In the genomic region with DNA sequence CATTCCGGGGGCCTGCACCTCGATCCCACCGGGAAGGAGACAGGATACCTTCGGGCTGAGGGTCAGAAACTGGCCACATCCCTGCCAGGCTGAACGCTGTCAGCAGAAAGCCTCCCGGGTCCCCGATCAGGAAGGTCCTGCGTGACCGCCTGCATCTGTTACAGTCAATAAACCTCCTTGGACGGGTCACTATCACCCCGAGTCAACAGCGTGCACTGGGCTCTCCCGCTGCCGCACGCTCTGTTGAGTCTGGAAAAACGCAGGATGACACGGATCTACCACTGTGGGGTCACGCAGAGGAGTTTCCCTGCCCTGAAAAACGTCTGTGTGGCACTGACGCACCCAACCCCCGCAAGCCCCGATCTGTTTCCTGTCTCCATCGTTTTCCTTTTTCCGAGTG, we compare ENCODE assay signal across 9 cellular contexts. TPM values are rescaled to one million over a fixed set of nuclear protein-coding genes. Genes with fewer than 3 reads are reported as not detected.
DNase-seq lines count a peak whose midpoint lies in the region; ATAC-seq and TF ChIP-seq lines count a peak whose summit lies in the region.
"Had no signal": no experiment of that assay in that cellular context is flagged by ENCODE, and none has a peak within 500 bp of the region (broad histone marks: within the 10 kb centered on the region; RNA-seq: fewer than 3 reads in every experiment).

No MANE protein-coding gene starts in this region.

- H3K4me3 Mint-ChIP-seq in T-helper 17 cell, result peak overlapping the region; percentile 81
- peak overlapping the region; percentile 85 for H3K4me3 Mint-ChIP-seq in glutamatergic neuron (ENCODE audit: unreplicated experiment)

- no peak overlapping the region for H3K27ac Mint-ChIP-seq in T-helper 17 cell
- H3K27ac Mint-ChIP-seq in glutamatergic neuron (ENCODE audit: unreplicated experiment), result peak overlapping the region; percentile 33

- H3K36me3 Mint-ChIP-seq in T-helper 17 cell (ENCODE audit: low read depth) (peaks cover 11% of the 10 kb centered on the region), glutamatergic neuron (ENCODE audit: unreplicated experiment) (peaks cover 4% of the 10 kb centered on the region)

- H3K27me3 Mint-ChIP-seq in T-helper 17 cell (peaks cover 41% of the 10 kb centered on the region), glutamatergic neuron (ENCODE audit: unreplicated experiment) (peaks cover 20% of the 10 kb centered on the region)

- no peaks in the 10 kb centered on the region for H3K9me3 ChIP-seq in T-helper 17 cell (ENCODE audit: control insufficient read depth, low read length, poor library complexity, severe bottlenecking)

- ATAC-seq in T-helper 17 cell, result no peak

- no peak for TF ChIP-seq CTCF in GM10266 (IDR thresholded peaks at IDR 0.05; ENCODE audit: control insufficient read depth, insufficient read depth, low read depth, missing control alignments)
- TF ChIP-seq CTCF in glutamatergic neuron (IDR thresholded peaks at IDR 0.05; ENCODE audit: partially characterized antibody, unreplicated experiment), result no peak
- TF ChIP-seq CTCF in retinal pigment epithelial cell (conservative IDR thresholded peaks at IDR 0.05; ENCODE audit: low read depth, low read length), result no peak

- H3K4me3 ChIP-seq in retinal pigment epithelial cell (ENCODE audit: low read length), result peak overlapping the region; percentile 52

- H3K4me1 Mint-ChIP-seq in T-helper 17 cell, result peaks cover 18% of the 10 kb centered on the region
- peaks cover 6% of the 10 kb centered on the region for H3K4me1 Mint-ChIP-seq in glutamatergic neuron (ENCODE audit: low read depth, unreplicated experiment)

- H3K9me3 Mint-ChIP-seq in glutamatergic neuron (ENCODE audit: unreplicated experiment), result peaks cover 9% of the 10 kb centered on the region

- DNase-seq in GM10266 (ENCODE audit: extremely low spot score) (peak; percentile 29), T-helper 17 cell (no peak), glutamatergic neuron (peak; percentile 35), retinal pigment epithelial cell (ENCODE audit: low read depth) (no peak), SHP77 (lab: John Stamatoyannopoulos, UW) (no peak), UCSD-AML1 (lab: John Stamatoyannopoulos, UW; ENCODE audit: unreplicated experiment) (no peak)
- no peak for DNase-seq in activated effector memory CD4-positive, alpha-beta T cell treated with anti-CD3 and anti-CD28 coated beads, Interleukin-2, amount 50 U/mL, for 16 hours
- DNase-seq: hypothalamus, NCI-H2227 treated with DMSO at 0.1 percent for 48 hours had no signal

RNA-seq across cellular contexts. Expression of a gene that starts 12.1 kb away (rescaled TPM):
- 10 to 100 TPM; 18.5 to 19.1 TPM for total RNA-seq in T-helper 17 cell
- total RNA-seq in glutamatergic neuron (ENCODE audit: unreplicated experiment), result 36.1 TPM

RNA-seq across cellular contexts. Expression of a gene that starts 56.0 kb away (rescaled TPM):
- 10 to 100 TPM; 67.7 to 69.0 TPM for total RNA-seq in T-helper 17 cell
- total RNA-seq in glutamatergic neuron (ENCODE audit: unreplicated experiment), result 52.3 TPM

Comparison
In these comparisons a context has a peak if more than half of its experiments do, and no peak if none do; other contexts are left out.
1. DNase-seq: peak in GM10266 (single experiment) and glutamatergic neuron (single experiment); none in T-helper 17 cell (0 of 3), retinal pigment epithelial cell (single experiment), activated effector memory CD4-positive, alpha-beta T cell treated with anti-CD3 and anti-CD28 coated beads, Interleukin-2, amount 50 U/mL, for 16 hours (single experiment), SHP77 (0 of 2) and UCSD-AML1 (single experiment).